ENCODE assay signal across 10 cellular contexts in genomic region chr6:142156758-142157068, GRCh38. TPM values are rescaled to one million over a fixed set of nuclear protein-coding genes. Genes with fewer than 3 reads are reported as not detected.
DNase-seq lines count a peak whose midpoint lies in the region; ATAC-seq and TF ChIP-seq lines count a peak whose summit lies in the region.
"Not testable (repeated sequence)": the region's sequence is repeated elsewhere in the genome, so short reads cannot be mapped to it uniquely, and the experiment has no call there.
"Had no signal": no experiment of that assay in that cellular context is flagged by ENCODE, and none has a peak within 500 bp of the region (broad histone marks: within the 10 kb centered on the region; RNA-seq: fewer than 3 reads in every experiment).

No MANE protein-coding gene starts in this region.

- H3K4me3 Mint-ChIP-seq in CD4-positive, alpha-beta memory T cell = peak overlapping the region in 1 of 8 donors; percentile 35
- not testable (repeated sequence) for H3K4me3 Mint-ChIP-seq in brain; endothelial cell (ENCODE audit: unreplicated experiment); naive thymus-derived CD8-positive, alpha-beta T cell

- H3K4me3 ChIP-seq in CD4-positive, alpha-beta memory T cell (ENCODE audit: low read length in 2 of 2); KMS-11 (IDR thresholded peaks at IDR 0.05; ENCODE audit: insufficient read depth, low read depth, low read length): not testable (repeated sequence)

- not testable (repeated sequence) for H3K9ac ChIP-seq in KMS-11

- H3K27me3 ChIP-seq in CD4-positive, alpha-beta memory T cell (ENCODE audit: insufficient read depth, low read length); KMS-11 (ENCODE audit: insufficient read depth, low read depth): not testable (repeated sequence)

- H3K79me2 ChIP-seq in KMS-11 (ENCODE audit: insufficient read depth, low read depth) = peaks cover 69% of the 10 kb centered on the region

- H3K9me3 ChIP-seq in CD4-positive, alpha-beta memory T cell (ENCODE audit: control insufficient read depth in 1 of 2, low read length in 2 of 2) = not testable (repeated sequence)

- not testable (repeated sequence) for H3K4me2 ChIP-seq in KMS-11

- POLR2A ChIA-PET in CD4-positive, alpha-beta memory T cell (lab: Charles Lee; ENCODE audit: partially characterized antibody); naive thymus-derived CD8-positive, alpha-beta T cell (lab: Charles Lee): not testable (repeated sequence)

- peaks cover 32 to 60% (median 50%) of the 10 kb centered on the region in 4 donors for H3K4me1 Mint-ChIP-seq in CD4-positive, alpha-beta memory T cell
- H3K4me1 Mint-ChIP-seq in brain = peaks cover 57% of the 10 kb centered on the region
- H3K4me1 Mint-ChIP-seq in endothelial cell (ENCODE audit: unreplicated experiment) = not testable (repeated sequence)
- peaks cover 23 to 77% (median 46%) of the 10 kb centered on the region in 4 donors for H3K4me1 Mint-ChIP-seq in naive thymus-derived CD8-positive, alpha-beta T cell

- not testable (repeated sequence) for H4K20me1 ChIP-seq in KMS-11 (ENCODE audit: insufficient read depth)

- CTCF ChIA-PET in CD4-positive, alpha-beta memory T cell (lab: Charles Lee; ENCODE audit: partially characterized antibody) = interaction anchor here (0.9 to 2.6 kb wide), 13 partner anchors 9 to 318 kb away, joined by 3 to 33 read pairs (median 4); partner anchors contain the start of genes NMBR and VTA1

- H3K9me3 Mint-ChIP-seq in CD4-positive, alpha-beta memory T cell; brain; endothelial cell (ENCODE audit: unreplicated experiment); naive thymus-derived CD8-positive, alpha-beta T cell: not testable (repeated sequence)

- peak; percentile 24 for TF ChIP-seq CTCF in 22Rv1 (IDR thresholded peaks at IDR 0.05)
- TF ChIP-seq CTCF in KMS-11 (conservative IDR thresholded peaks at IDR 0.05; ENCODE audit: low read depth, low read length) = 0 out of 2 replicates have a peak, but pooled peaks have one; percentile 25
- peak; percentile 26 to 32 for TF ChIP-seq CTCF in brain (conservative IDR thresholded peaks at IDR 0.05)
- peak; percentile 53 for TF ChIP-seq CTCF in endothelial cell (IDR thresholded peaks at IDR 0.05; ENCODE audit: unreplicated experiment)

- peak; percentile 19; the same call in 2 of the 3 replicates for ATAC-seq in SK-N-SH treated with all-trans-retinoic acid at 6 μM for 48 hours
- not testable (repeated sequence) for ATAC-seq in naive thymus-derived CD8-positive, alpha-beta T cell

- not testable (repeated sequence) for H2AFZ ChIP-seq in KMS-11 (ENCODE audit: low read depth)

- peaks cover 4 to 13% of the 10 kb centered on the region in 2 donors for H3K36me3 Mint-ChIP-seq in CD4-positive, alpha-beta memory T cell
- H3K36me3 Mint-ChIP-seq in brain = peaks cover 19% of the 10 kb centered on the region
- H3K36me3 Mint-ChIP-seq in endothelial cell (ENCODE audit: low read depth, unreplicated experiment) = not testable (repeated sequence)
- H3K36me3 Mint-ChIP-seq in naive thymus-derived CD8-positive, alpha-beta T cell = peaks cover 3 to 13% (median 4%) of the 10 kb centered on the region in 3 donors

- peak overlapping the region in 4 of 7 donors; percentile 1 to 91 (median 36) for H3K27ac Mint-ChIP-seq in CD4-positive, alpha-beta memory T cell
- H3K27ac Mint-ChIP-seq in brain = peak overlapping the region in 2 of 5 experiments; percentile 42 to 57
- H3K27ac Mint-ChIP-seq in endothelial cell (ENCODE audit: unreplicated experiment) = not testable (repeated sequence)
- H3K27ac Mint-ChIP-seq in naive thymus-derived CD8-positive, alpha-beta T cell = peak overlapping the region in 6 of 10 donors; percentile 5 to 83 (median 40)

- intact Hi-C loops in CD4-positive, alpha-beta memory T cell (cut with micrococcal nuclease) = loop anchor here (1.0 to 2.0 kb wide), 2 partner anchors 232 to 412 kb away; no protein-coding TSS in a partner anchor

- peaks cover 34% of the 10 kb centered on the region for H3K4me1 ChIP-seq in CD4-positive, alpha-beta memory T cell (ENCODE audit: insufficient read depth, low read length)
- not testable (repeated sequence) for H3K4me1 ChIP-seq in KMS-11 (ENCODE audit: low read depth, poor library complexity, severe bottlenecking)

- not testable (repeated sequence) for H3K27ac ChIP-seq in 22Rv1; CD4-positive, alpha-beta memory T cell (ENCODE audit: low read depth, low read length); KMS-11

- DNase-seq in CD4-positive, alpha-beta memory T cell; endothelial cell (ENCODE audit: low spot score); naive thymus-derived CD8-positive, alpha-beta T cell: not testable (repeated sequence)

- not testable (repeated sequence) for H3K36me3 ChIP-seq in CD4-positive, alpha-beta memory T cell (ENCODE audit: insufficient read depth, low read length); KMS-11 (ENCODE audit: insufficient read depth)

- not testable (repeated sequence) for H3K27me3 Mint-ChIP-seq in CD4-positive, alpha-beta memory T cell; brain; endothelial cell (ENCODE audit: unreplicated experiment); naive thymus-derived CD8-positive, alpha-beta T cell

RNA-seq across cellular contexts. Expression of gene VTA1, which starts 9.7 kb away (rescaled TPM):
- 10 to 100 TPM; 31.2 to 31.4 TPM for total RNA-seq in CD4-positive, alpha-beta memory T cell
- polyA plus RNA-seq in CD4-positive, alpha-beta memory T cell = 10 to 100 TPM; 54.2 to 79.7 TPM
- polyA plus RNA-seq in brain (ENCODE audit: insufficient read depth, low read depth, low replicate concordance) = 64.9 TPM
- 36.6 TPM for total RNA-seq in endothelial cell (ENCODE audit: unreplicated experiment)
- 10 to 100 TPM; 31.9 to 33.5 TPM for total RNA-seq in naive thymus-derived CD8-positive, alpha-beta T cell
- polyA plus RNA-seq in naive thymus-derived CD8-positive, alpha-beta T cell = 10 to 100 TPM; 40.0 to 86.2 (median 54.8) TPM

RNA-seq across cellular contexts. Expression of gene NMBR, which starts 9.8 kb away (rescaled TPM):
- not detected for total RNA-seq in CD4-positive, alpha-beta memory T cell
- polyA plus RNA-seq in CD4-positive, alpha-beta memory T cell = not detected
- 0.41 TPM for polyA plus RNA-seq in brain (ENCODE audit: insufficient read depth, low read depth, low replicate concordance)
- not detected for total RNA-seq in endothelial cell (ENCODE audit: unreplicated experiment)
- not detected for total RNA-seq in naive thymus-derived CD8-positive, alpha-beta T cell
- polyA plus RNA-seq in naive thymus-derived CD8-positive, alpha-beta T cell = not detected
- total RNA-seq: Calu3 had no signal
- polyA plus RNA-seq: BJ, SK-N-SH had no signal

RNA-seq across cellular contexts. Expression of gene GJE1, which starts 24.0 kb away (rescaled TPM):
- not detected for total RNA-seq in CD4-positive, alpha-beta memory T cell
- polyA plus RNA-seq in CD4-positive, alpha-beta memory T cell = not detected
- polyA plus RNA-seq in brain (ENCODE audit: insufficient read depth, low read depth, low replicate concordance) = not detected
- not detected for total RNA-seq in endothelial cell (ENCODE audit: unreplicated experiment)
- not detected for total RNA-seq in naive thymus-derived CD8-positive, alpha-beta T cell
- polyA plus RNA-seq in naive thymus-derived CD8-positive, alpha-beta T cell = not detected
- total RNA-seq: Calu3 had no signal
- polyA plus RNA-seq: BJ, SK-N-SH had no signal
